ENCODE assay signal across 8 cellular contexts in the genomic region with DNA sequence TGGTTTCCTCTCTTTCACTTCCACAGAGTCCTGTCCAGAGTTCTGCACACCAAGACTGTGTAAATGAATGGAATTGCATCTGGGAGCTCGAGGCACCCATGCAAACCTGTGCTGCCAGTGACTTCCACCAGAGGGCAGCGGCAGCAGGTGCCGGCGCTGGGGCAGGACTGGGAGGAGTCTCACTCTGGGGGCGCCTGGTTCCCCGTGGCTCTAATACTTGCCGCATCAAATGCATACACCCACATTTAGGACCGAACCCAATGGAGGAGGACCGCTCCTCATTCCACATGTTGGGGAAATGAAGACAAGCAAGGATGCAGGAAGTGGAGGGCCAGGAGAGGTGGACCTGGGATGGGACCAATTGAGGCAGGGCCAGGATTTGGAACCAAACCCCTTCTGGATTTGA. TPM values are rescaled to one million over a fixed set of nuclear protein-coding genes. Genes with fewer than 3 reads are reported as not detected.
A peak's percentile ranks its signal among the peaks of the same experiment; 100 is the strongest.
DNase-seq lines count a peak whose midpoint lies in the region; ATAC-seq and TF ChIP-seq lines count a peak whose summit lies in the region.

No MANE protein-coding gene starts in this region.

- intact Hi-C loops in A673 (cut with micrococcal nuclease; ENCODE audit: unreplicated experiment), result loop anchor here (1.0 kb wide), 2 partner anchors 160 to 217 kb away; no protein-coding TSS in a partner anchor

- POLR2A ChIA-PET in A673 (lab: Charles Lee; ENCODE audit: low non-redundant PET), result no interaction called here

- 23 to 37% methylated on average over 8 of the region's 9 CpGs for WGBS in tibial nerve, 2 donors

- peak overlapping the region; percentile 31 for H3K27ac Mint-ChIP-seq in neural crest cell (ENCODE audit: unreplicated experiment)

- H3K27me3 ChIP-seq in A673 (replicated peaks; ENCODE audit: insufficient read depth, low read depth, low read length, poor library complexity) (no peaks in the 10 kb centered on the region), tibial nerve (no peaks in the 10 kb centered on the region)

- CTCF ChIA-PET in A673 (lab: Charles Lee), result interaction anchor here (0.5 to 1.5 kb wide), 2 partner anchors 159 to 170 kb away, joined by 3 read pairs; no protein-coding TSS in a partner anchor

- no peak overlapping the region for H3K4me3 Mint-ChIP-seq in neural crest cell

- H3K27ac ChIP-seq in A673 (ENCODE audit: low read depth, low read length, poor library complexity, severe bottlenecking), result no peak overlapping the region
- no peak overlapping the region for H3K27ac ChIP-seq in tibial nerve

- peaks cover 7% of the 10 kb centered on the region for H3K36me3 Mint-ChIP-seq in neural crest cell (ENCODE audit: low read depth)

- no peaks in the 10 kb centered on the region for H3K27me3 Mint-ChIP-seq in neural crest cell (ENCODE audit: low read depth)

- TF ChIP-seq CTCF in A673 (conservative IDR thresholded peaks at IDR 0.05; ENCODE audit: low read depth, low read length), result peak; percentile 99
- TF ChIP-seq CTCF in epithelial cell of esophagus (IDR thresholded peaks at IDR 0.05; ENCODE audit: insufficient read depth, low read depth, low read length, missing control alignments), result peak; percentile 84
- peak; percentile 73 for TF ChIP-seq CTCF in neural crest cell (conservative IDR thresholded peaks at IDR 0.05)
- TF ChIP-seq CTCF in tibial nerve (IDR thresholded peaks at IDR 0.05), result peak; percentile 37 to 81 (median 70)

- DNase-seq in A673 (ENCODE audit: low spot score) (peak; percentile 70), NCI-H69 (lab: John Stamatoyannopoulos, UW) (peak; percentile 71), epithelial cell of esophagus (ENCODE audit: low read depth) (peak; percentile 63), neural crest cell (ENCODE audit: low read depth, low spot score) (peak; percentile 40), tibial nerve (ENCODE audit: low spot score in 2 of 2) (peak in 1 of 2 donors; percentile 41), DMS153 (lab: John Stamatoyannopoulos, UW) (no peak)
- peak; percentile 59 to 64 for DNase-seq in activated CD8-positive, alpha-beta memory T cell treated with anti-CD3 and anti-CD28 coated beads for 4 hours (ENCODE audit: low read depth in 2 of 2)

- ATAC-seq in GM19035 (IDR thresholded peaks at IDR 0.05; ENCODE audit: unreplicated experiment), result peak; percentile 70

- H3K9me3 Mint-ChIP-seq in neural crest cell, result peaks cover 11% of the 10 kb centered on the region

- BruUV-seq in A673 (replicated peaks; lab: Mats Ljungman, UMichigan), result no TSS peak

- TF ChIP-seq EP300 in tibial nerve (IDR thresholded peaks at IDR 0.05), result no peak

- H3K9me3 ChIP-seq in A673 (ENCODE audit: low read depth, low read length, poor library complexity, severe bottlenecking), result peaks cover 5% of the 10 kb centered on the region
- H3K9me3 ChIP-seq in tibial nerve, result no peaks in the 10 kb centered on the region

- H3K4me1 ChIP-seq in A673 (ENCODE audit: insufficient read depth, low read length, poor library complexity, severe bottlenecking) (no peaks in the 10 kb centered on the region), tibial nerve (no peaks in the 10 kb centered on the region)

- no peak overlapping the region for H3K4me3 ChIP-seq in A673 (ENCODE audit: low read depth, low read length, poor library complexity, severe bottlenecking)
- H3K4me3 ChIP-seq in epithelial cell of esophagus (ENCODE audit: low read length), result no peak overlapping the region
- no peak overlapping the region for H3K4me3 ChIP-seq in tibial nerve

- peaks cover 16% of the 10 kb centered on the region for H3K4me1 Mint-ChIP-seq in neural crest cell

- no peak for TF ChIP-seq POLR2A in tibial nerve (IDR thresholded peaks at IDR 0.05)

- H3K36me3 ChIP-seq in A673 (ENCODE audit: insufficient read depth, low read length, poor library complexity, severe bottlenecking) (no peaks in the 10 kb centered on the region), tibial nerve (no peaks in the 10 kb centered on the region)

RNA-seq across cellular contexts. Expression of a gene that starts 1.1 kb away (rescaled TPM):
- total RNA-seq in A673 (2021) (not detected in 2 replicates), neural crest cell (0.30 and 0.39 TPM in 2 replicates), tibial nerve (1 to 10 TPM in 2 of 4 donors, under 1 TPM in 1, not detected in 1; 0.59 to 3.6 (median 2.7) TPM)

RNA-seq across cellular contexts. Expression of a gene that starts 18.4 kb away (rescaled TPM):
- total RNA-seq in A673 (2021) (not detected in 2 replicates), neural crest cell (7.4 and 10.4 TPM in 2 replicates), tibial nerve (10 to 100 TPM; 32.2 to 94.4 (median 64.8) TPM)

RNA-seq across cellular contexts. Expression of a gene that starts 46.1 kb away (rescaled TPM):
- total RNA-seq in A673 (2021) (140 and 147 TPM in 2 replicates), neural crest cell (195 and 216 TPM in 2 replicates), tibial nerve (10 to 100 TPM; 15.9 to 41.9 (median 26.6) TPM)

RNA-seq across cellular contexts. Expression of a gene that starts 56.4 kb away (rescaled TPM):
- total RNA-seq in A673 (2021), result 139 and 169 TPM in 2 replicates
- total RNA-seq in neural crest cell, result 64.4 and 65.6 TPM in 2 replicates
- total RNA-seq in tibial nerve, result 100 to 1,000 TPM; 173 to 300 (median 197) TPM
